In genomic region chr17:73292031-73292531, GRCh38 we compare ENCODE assay signal across 10 cellular contexts. TPM values are rescaled to one million over a fixed set of nuclear protein-coding genes. Genes with fewer than 3 reads are reported as not detected.
DNase-seq lines count a peak whose midpoint lies in the region; ATAC-seq and TF ChIP-seq lines count a peak whose summit lies in the region.
"Had no signal": no experiment of that assay in that cellular context is flagged by ENCODE, and none has a peak within 500 bp of the region (broad histone marks: within the 10 kb centered on the region; RNA-seq: fewer than 3 reads in every experiment).

No MANE protein-coding gene starts in this region.

- 43 to 60% (median 56%) methylated on average over 9 to 12 of the region's 12 CpGs for WGBS in ovary, 3 donors

- H3K9me3 Mint-ChIP-seq in CD14-positive monocyte = no peaks in the 10 kb centered on the region
- H3K9me3 Mint-ChIP-seq: neural crest cell had no signal

- peaks cover 60% of the 10 kb centered on the region for H3K4me1 Mint-ChIP-seq in CD14-positive monocyte

- intact Hi-C loops in CD14-positive monocyte (cut with micrococcal nuclease) (no loop called here), ovary (cut with DNase I) (no loop called here)

- H3K4me3 ChIP-seq in ovary = peak overlapping the region; percentile 22

- no peaks in the 10 kb centered on the region for H3K36me3 ChIP-seq in ovary

- no peaks in the 10 kb centered on the region for H3K27me3 ChIP-seq in ovary

- peaks cover 17 to 19% of the 10 kb centered on the region in 2 donors for H3K36me3 Mint-ChIP-seq in CD14-positive monocyte

- peak overlapping the region; percentile 90 to 96 (median 95) for H3K27ac Mint-ChIP-seq in CD14-positive monocyte

- no peak for TF ChIP-seq CTCF in CD14-positive monocyte (IDR thresholded peaks at IDR 0.05)
- no peak for TF ChIP-seq CTCF in ovary (IDR thresholded peaks at IDR 0.05)

- TF ChIP-seq POLR2A in ovary (IDR thresholded peaks at IDR 0.05) = no peak

- peaks cover 1 to 6% (median 4%) of the 10 kb centered on the region in 3 donors for H3K27me3 Mint-ChIP-seq in CD14-positive monocyte (ENCODE audit: low read depth in 3 of 3)

- no peak for ATAC-seq in HG02678 (IDR thresholded peaks at IDR 0.05; ENCODE audit: unreplicated experiment)
- no peak for ATAC-seq in GM18861 (IDR thresholded peaks at IDR 0.05; ENCODE audit: unreplicated experiment)

- no peak for TF ChIP-seq EP300 in ovary (IDR thresholded peaks at IDR 0.05)

- no peaks in the 10 kb centered on the region for H3K9me3 ChIP-seq in ovary

- H3K27ac ChIP-seq in ovary = peak overlapping the region; percentile 49 to 86

- peak overlapping the region; percentile 61 to 88 for H3K4me3 Mint-ChIP-seq in CD14-positive monocyte
- H3K4me3 Mint-ChIP-seq: activated CD8-positive, alpha-beta T cell treated with anti-CD3 and anti-CD28 coated beads, Interleukin-2, amount 10 ng/mL, durations not matched to agents 7 days and 5 days; neural crest cell had no signal

- H3K4me1 ChIP-seq in ovary (ENCODE audit: insufficient read depth) = peaks cover 55% of the 10 kb centered on the region

- no peak for DNase-seq in CD14-positive monocyte (ENCODE audit: low spot score)
- DNase-seq in SW 1271 (lab: John Stamatoyannopoulos, UW) = peak; percentile 28 to 68
- DNase-seq in fibroblast of peridontal ligament (ENCODE audit: extremely low read depth) = peak; percentile 50
- no peak for DNase-seq in ovary
- DNase-seq in DMS79 (lab: John Stamatoyannopoulos, UW) = no peak
- no peak for DNase-seq in NCI-H187 treated with DMSO at 0.1 percent for 48 hours (lab: John Stamatoyannopoulos, UW)

RNA-seq across cellular contexts. Expression of gene CDC42EP4, which starts 19.7 kb away (rescaled TPM):
- 1 to 10 TPM; 6.4 to 6.6 TPM for polyA plus RNA-seq in CD14-positive monocyte
- total RNA-seq in ovary = 100 to 1,000 TPM in 5 of 7 donors, 10 to 100 TPM in 2; 82.4 to 171 (median 120) TPM
- polyA plus RNA-seq in ovary = 100 to 1,000 TPM in 1 of 2 donors, 10 to 100 TPM in 1; 59.0 to 106 TPM

RNA-seq across cellular contexts. Expression of gene CPSF4L, which starts 30.4 kb away (rescaled TPM):
- not detected for polyA plus RNA-seq in CD14-positive monocyte
- under 1 TPM in 1 of 7 donors, not detected in 6; 0.25 TPM for total RNA-seq in ovary
- not detected for polyA plus RNA-seq in ovary
- total RNA-seq: activated CD8-positive, alpha-beta T cell treated with anti-CD3 and anti-CD28 coated beads, Interleukin-2, amount 10 ng/mL, durations not matched to agents 7 days and 5 days; neural crest cell had no signal

Comparison
In these comparisons a context has a peak if more than half of its experiments do, and no peak if none do; other contexts are left out.
1. DNase-seq: peak in SW 1271 (2 of 2) and fibroblast of peridontal ligament (single experiment); none in CD14-positive monocyte (single experiment), ovary (0 of 5), DMS79 (single experiment) and NCI-H187 treated with DMSO at 0.1 percent for 48 hours (single experiment).
2. RNA of gene CDC42EP4, which starts 19.7 kb away (polyA plus RNA-seq): 59.0 to 106 TPM in ovary; 6.4 to 6.6 TPM in CD14-positive monocyte; every median in the first group is over 4 times any median in the second.